In genomic region chr4:7070729-7071511, GRCh38 we compare ENCODE assay signal across 8 cellular contexts. TPM values are rescaled to one million over a fixed set of nuclear protein-coding genes. Genes with fewer than 3 reads are reported as not detected.
DNase-seq lines count a peak whose midpoint lies in the region; ATAC-seq lines count a peak whose summit lies in the region.

No MANE protein-coding gene starts in this region.

- no peak overlapping the region for H3K4me3 Mint-ChIP-seq in activated naive CD8-positive, alpha-beta T cell treated with anti-CD3 and anti-CD28 coated beads, Interleukin-2, amount 50 U/mL, for 24 hours

- no peak overlapping the region for H3K27ac Mint-ChIP-seq in activated naive CD8-positive, alpha-beta T cell treated with anti-CD3 and anti-CD28 coated beads, Interleukin-2, amount 50 U/mL, for 24 hours

- peaks cover 28% of the 10 kb centered on the region for H3K4me1 Mint-ChIP-seq in activated naive CD8-positive, alpha-beta T cell treated with anti-CD3 and anti-CD28 coated beads, Interleukin-2, amount 50 U/mL, for 24 hours

- H3K36me3 ChIP-seq in H7 (replicated peaks; ENCODE audit: control insufficient read depth, insufficient read depth, low read length) = no peaks in the 10 kb centered on the region

- peaks cover 2% of the 10 kb centered on the region for H3K27me3 Mint-ChIP-seq in activated naive CD8-positive, alpha-beta T cell treated with anti-CD3 and anti-CD28 coated beads, Interleukin-2, amount 50 U/mL, for 24 hours

- ATAC-seq in activated naive CD8-positive, alpha-beta T cell treated with anti-CD3 and anti-CD28 coated beads, Interleukin-2, amount 50 U/mL, for 24 hours = peak; percentile 46
- ATAC-seq in left ventricle myocardium superior (peak; percentile 4), HG03571 (IDR thresholded peaks at IDR 0.05; ENCODE audit: unreplicated experiment) (no peak)

- intact Hi-C loops in left ventricle myocardium superior (cut with micrococcal nuclease) = loop anchor here (10.0 kb wide), 1 partner anchor 346 kb away; no protein-coding TSS in a partner anchor

- H3K4me3 ChIP-seq in H7 (ENCODE audit: insufficient read depth, low read depth, low read length) = no peak overlapping the region

- peaks cover 12% of the 10 kb centered on the region for H3K27me3 ChIP-seq in H7 (ENCODE audit: control insufficient read depth, insufficient read depth, low read length)

- peaks cover 17% of the 10 kb centered on the region for H3K36me3 Mint-ChIP-seq in activated naive CD8-positive, alpha-beta T cell treated with anti-CD3 and anti-CD28 coated beads, Interleukin-2, amount 50 U/mL, for 24 hours (ENCODE audit: low read depth)

- DNase-seq in EH (ENCODE audit: low read depth) (peak; percentile 72), H7 (peak; percentile 86), NCI-H146 (lab: John Stamatoyannopoulos, UW) (peak; percentile 78), T-helper 1 cell (peak; percentile 66 to 83 (median 80)), left ventricle myocardium superior (peak; percentile 86), retina (peak; percentile 82)
- peak; percentile 88 for DNase-seq in activated naive CD8-positive, alpha-beta T cell treated with anti-CD3 and anti-CD28 coated beads, Interleukin-2, amount 50 U/mL, for 24 hours

- H3K9me3 Mint-ChIP-seq in activated naive CD8-positive, alpha-beta T cell treated with anti-CD3 and anti-CD28 coated beads, Interleukin-2, amount 50 U/mL, for 24 hours = no peaks in the 10 kb centered on the region

RNA-seq across cellular contexts. Expression of gene GRPEL1, which starts 3.1 kb away (rescaled TPM):
- total RNA-seq in H7 (2014; rRNA removed; shearing (Covaris generic)) = 30.7 and 35.4 TPM in 2 replicates
- total RNA-seq in left ventricle myocardium superior = 62.7 TPM

RNA-seq across cellular contexts. Expression of gene TADA2B, which starts 27.7 kb away (rescaled TPM):
- 14.0 TPM in 2 replicates for total RNA-seq in H7 (2014; rRNA removed; shearing (Covaris generic))
- 34.6 TPM for total RNA-seq in left ventricle myocardium superior
